Comparison of ENCODE assay signal across 8 cellular contexts in the genomic region with DNA sequence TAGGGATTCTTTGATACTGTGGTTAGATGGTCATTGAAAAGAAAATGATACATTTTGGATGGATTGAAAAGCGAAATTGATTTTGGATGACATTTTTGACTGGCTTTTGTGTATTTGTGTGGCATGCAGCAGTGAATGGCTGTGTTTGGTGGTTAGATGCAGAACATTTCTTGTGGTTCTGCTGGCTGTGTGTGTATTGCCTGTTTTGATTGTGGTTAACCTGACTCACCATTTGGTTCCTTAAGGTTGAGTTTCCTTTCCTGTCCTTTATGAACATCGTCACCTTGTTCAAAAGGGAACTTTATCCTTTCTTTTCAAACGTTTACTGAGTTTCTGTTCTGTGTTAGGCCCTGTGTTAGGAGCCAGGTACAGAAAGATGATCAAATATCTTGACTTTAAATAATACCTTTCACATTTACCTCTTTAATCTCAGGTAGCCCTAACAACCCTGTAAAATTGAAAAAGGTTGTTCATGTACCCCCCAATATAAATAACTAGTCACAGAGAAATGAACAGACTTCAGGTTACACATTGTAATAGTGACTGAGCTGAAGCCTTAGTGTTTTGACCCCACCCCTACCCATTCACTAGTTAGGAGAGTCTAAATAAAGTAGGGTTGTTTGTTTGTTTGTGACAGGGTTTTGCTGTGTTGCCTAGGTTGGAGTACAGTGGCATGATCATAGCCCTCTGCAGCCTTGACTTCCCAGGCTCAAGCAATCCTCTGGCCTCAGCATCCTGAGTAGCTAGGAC. TPM values are rescaled to one million over a fixed set of nuclear protein-coding genes. Genes with fewer than 3 reads are reported as not detected.
DNase-seq lines count a peak whose midpoint lies in the region; ATAC-seq and TF ChIP-seq lines count a peak whose summit lies in the region.

No MANE protein-coding gene starts in this region.

- H3K9me3 Mint-ChIP-seq in stimulated activated naive B cell treated with anti-CD40 and anti-IgM and Interleukin-4, amounts not matched to agents 10 μg/mL and 1 μg/mL and 100 μg/mL, for 72 hours, result no peaks in the 10 kb centered on the region

- no TSS peak for BruUV-seq in mammary epithelial cell (replicated peaks; lab: Mats Ljungman, UMichigan)

- H3K9ac ChIP-seq in mammary epithelial cell (ENCODE audit: insufficient read depth, low read length), result peak overlapping the region; percentile 45

- peaks cover 64% of the 10 kb centered on the region for H3K79me2 ChIP-seq in mammary epithelial cell (ENCODE audit: insufficient read depth, low read length)

- 2% methylated on average over 3 of the region's 3 CpGs for WGBS in mammary epithelial cell (ENCODE audit: low coverage, missing lambda C conversion rate)
- WGBS in thyroid gland, 2 donors, result 88 to 93% methylated on average over 3 of the region's 3 CpGs
- 85 to 86% methylated on average over 3 of the region's 3 CpGs for WGBS in heart right ventricle, 2 donors

- H4K20me1 ChIP-seq in mammary epithelial cell (ENCODE audit: insufficient read depth, low read length), result peaks cover 6% of the 10 kb centered on the region

- in situ Hi-C loops in mammary epithelial cell (cut with MboI; ENCODE audit: low sequenced_read_pairs in 2 of 2), result no loop called here

- peaks cover 19 to 41% of the 10 kb centered on the region in 2 donors for H3K4me1 Mint-ChIP-seq in stimulated activated naive B cell treated with anti-CD40 and anti-IgM and Interleukin-4, amounts not matched to agents 10 μg/mL and 1 μg/mL and 100 μg/mL, for 72 hours

- H3K4me3 Mint-ChIP-seq in stimulated activated naive B cell treated with anti-CD40 and anti-IgM and Interleukin-4, amounts not matched to agents 10 μg/mL and 1 μg/mL and 100 μg/mL, for 72 hours, result peak overlapping the region; percentile 17 to 29

- dilution Hi-C loops in mammary epithelial cell (cut with HindIII; ENCODE audit: low sequenced_read_pairs), result no loop called here

- DNase-seq in AG04449 (ENCODE audit: low read depth, low spot score) (peak; percentile 38), MV-4-11 (lab: John Stamatoyannopoulos, UW) (peak; percentile 52), mammary epithelial cell (peak; percentile 80), thyroid gland (no peak), heart right ventricle (no peak), HT-29 (ENCODE audit: low spot score) (no peak)
- DNase-seq in stimulated activated naive B cell treated with anti-CD40 and anti-IgM and Interleukin-4, amounts not matched to agents 10 μg/mL and 1 μg/mL and 100 μg/mL, for 72 hours, result peak; percentile 11

- intact Hi-C loops in mammary epithelial cell (cut with micrococcal nuclease), result loop anchor here (1.0 to 2.0 kb wide), 2 partner anchors 9 to 22 kb away; no protein-coding TSS in a partner anchor
- intact Hi-C loops in thyroid gland (cut with DNase I), result no loop called here
- intact Hi-C loops in heart right ventricle (cut with DNase I), result no loop called here

- H3K36me3 ChIP-seq in mammary epithelial cell (ENCODE audit: insufficient read depth, low read length) (no peaks in the 10 kb centered on the region), thyroid gland (no peaks in the 10 kb centered on the region), heart right ventricle (no peaks in the 10 kb centered on the region)

- TF ChIP-seq CTCF in AG04449 (IDR thresholded peaks at IDR 0.05; ENCODE audit: insufficient read depth, low read length, missing control alignments), result no peak
- no peak for TF ChIP-seq CTCF in mammary epithelial cell (conservative IDR thresholded peaks at IDR 0.05 in 1 of 2, IDR thresholded peaks at IDR 0.05 in 1 of 2; ENCODE audit: extremely low read depth in 1 of 2, insufficient read depth in 1 of 2, low read depth in 1 of 2, low read length in 2 of 2)
- no peak for TF ChIP-seq CTCF in thyroid gland (IDR thresholded peaks at IDR 0.05)
- TF ChIP-seq CTCF in heart right ventricle (IDR thresholded peaks at IDR 0.05), result no peak

- H3K27ac ChIP-seq in mammary epithelial cell (ENCODE audit: insufficient read depth, low read depth, low read length) (peak overlapping the region; percentile 23), thyroid gland (no peak overlapping the region), heart right ventricle (no peak overlapping the region)

- H3K27me3 ChIP-seq in mammary epithelial cell (ENCODE audit: insufficient read depth, low read length), result no peaks in the 10 kb centered on the region
- H3K27me3 ChIP-seq in thyroid gland, result no peaks in the 10 kb centered on the region
- H3K27me3 ChIP-seq in heart right ventricle, result no peaks in the 10 kb centered on the region

- H3K9me3 ChIP-seq in mammary epithelial cell (replicated peaks; ENCODE audit: insufficient read depth, low read length), result no peaks in the 10 kb centered on the region
- no peaks in the 10 kb centered on the region for H3K9me3 ChIP-seq in thyroid gland
- no peaks in the 10 kb centered on the region for H3K9me3 ChIP-seq in heart right ventricle

- no peak overlapping the region for H2AFZ ChIP-seq in mammary epithelial cell (ENCODE audit: low read depth, low read length)

- H3K27me3 Mint-ChIP-seq in stimulated activated naive B cell treated with anti-CD40 and anti-IgM and Interleukin-4, amounts not matched to agents 10 μg/mL and 1 μg/mL and 100 μg/mL, for 72 hours, result no peaks in the 10 kb centered on the region

- ATAC-seq in GM19324 (IDR thresholded peaks at IDR 0.05; ENCODE audit: low FRiP score, unreplicated experiment) (peak; percentile 54), heart right ventricle (no peak)
- ATAC-seq in stimulated activated naive B cell treated with anti-CD40 and anti-IgM and Interleukin-4, amounts not matched to agents 10 μg/mL and 1 μg/mL and 100 μg/mL, for 72 hours (replicated peaks), result peak; percentile 96 to 97

- H3K4me3 ChIP-seq in AG04449 (ENCODE audit: low read depth, low read length) (no peak overlapping the region), mammary epithelial cell (replicated peaks in 1 of 3; ENCODE audit: insufficient read depth in 1 of 3, low read depth in 2 of 3, low read length in 3 of 3) (no peak overlapping the region), thyroid gland (replicated peaks in 1 of 3) (no peak overlapping the region), heart right ventricle (no peak overlapping the region)

- POLR2A ChIA-PET in AG04449 (lab: Yijun Ruan, JAX), result interaction anchor here (1.0 kb wide), 1 partner anchor 25 kb away, joined by 3 read pairs; the partner anchor contains the start of gene TAF11

- H3K4me1 ChIP-seq in mammary epithelial cell (ENCODE audit: insufficient read depth, low read length) (peaks cover 17% of the 10 kb centered on the region), thyroid gland (peaks cover 9 to 13% of the 10 kb centered on the region in 2 donors), heart right ventricle (peaks cover 5 to 65% (median 38%) of the 10 kb centered on the region in 9 donors)

- no peak for TF ChIP-seq POLR2A in thyroid gland (IDR thresholded peaks at IDR 0.05)

- CTCF ChIA-PET in AG04449 (lab: Yijun Ruan, JAX), result interaction anchor here (1.4 kb wide), 1 partner anchor 19 kb away, joined by 4 read pairs; no protein-coding TSS in a partner anchor
- CTCF ChIA-PET in mammary epithelial cell (lab: Charles Lee; ENCODE audit: low non-redundant PET), result no interaction called here

- peak overlapping the region; percentile 65 for H3K27ac Mint-ChIP-seq in stimulated activated naive B cell treated with anti-CD40 and anti-IgM and Interleukin-4, amounts not matched to agents 10 μg/mL and 1 μg/mL and 100 μg/mL, for 72 hours

- H3K4me2 ChIP-seq in mammary epithelial cell (ENCODE audit: insufficient read depth, low read depth, low read length), result peak overlapping the region; percentile 68

- peaks cover 0 to 2% of the 10 kb centered on the region in 2 donors for H3K36me3 Mint-ChIP-seq in stimulated activated naive B cell treated with anti-CD40 and anti-IgM and Interleukin-4, amounts not matched to agents 10 μg/mL and 1 μg/mL and 100 μg/mL, for 72 hours

RNA-seq across cellular contexts. Expression of gene ANKS1A, which starts 23.8 kb away (rescaled TPM):
- total RNA-seq in mammary epithelial cell (10 to 100 TPM; 15.7 to 19.7 TPM), thyroid gland (10 to 100 TPM; 29.9 to 43.8 (median 34.4) TPM), heart right ventricle (10 to 100 TPM; 24.7 to 36.3 (median 30.9) TPM)
- polyA plus RNA-seq in mammary epithelial cell (7.2 TPM), heart right ventricle (10 to 100 TPM in 1 of 2 donors, 1 to 10 TPM in 1; 7.1 to 17.8 TPM)
- polyA minus RNA-seq in mammary epithelial cell, result 41.9 TPM
- 23.4 and 25.2 TPM in 2 replicates for total RNA-seq in HT-29 (2014; rRNA removed; shearing (Covaris generic))

RNA-seq across cellular contexts. Expression of gene TAF11, which starts 25.0 kb away (rescaled TPM):
- total RNA-seq in mammary epithelial cell (10 to 100 TPM; 11.0 to 16.4 TPM), thyroid gland (10 to 100 TPM; 12.8 to 32.2 (median 20.2) TPM), heart right ventricle (10 to 100 TPM; 16.3 to 22.1 (median 17.6) TPM)
- polyA plus RNA-seq in mammary epithelial cell (16.4 TPM), heart right ventricle (10 to 100 TPM; 24.9 to 50.2 TPM)
- polyA minus RNA-seq in mammary epithelial cell, result 11.2 TPM
- total RNA-seq in HT-29 (2014; rRNA removed; shearing (Covaris generic)), result 17.6 and 22.2 TPM in 2 replicates

Comparison
In these comparisons a context has a peak if more than half of its experiments do, and no peak if none do; other contexts are left out.
1. DNase-seq: peak in AG04449 (single experiment), MV-4-11 (single experiment), mammary epithelial cell (single experiment) and stimulated activated naive B cell treated with anti-CD40 and anti-IgM and Interleukin-4, amounts not matched to agents 10 μg/mL and 1 μg/mL and 100 μg/mL, for 72 hours (single experiment); none in thyroid gland (0 of 2), heart right ventricle (0 of 2) and HT-29 (single experiment).
2. ATAC-seq: peak in GM19324 (single experiment) and stimulated activated naive B cell treated with anti-CD40 and anti-IgM and Interleukin-4, amounts not matched to agents 10 μg/mL and 1 μg/mL and 100 μg/mL, for 72 hours (2 of 2); none in heart right ventricle (0 of 8).